1 cellular context compared by ENCODE assay signal in genomic region chr6:43262000-43262779, GRCh38.
TF ChIP-seq lines count a peak whose summit lies in the region.

No MANE protein-coding gene starts in this region.

TF ChIP-seq in HepG2, 621 proteins besides CTCF, POLR2A, EP300 and RAD21 (continued from another document):
- TF ChIP-seq RERE (CRISPR knock-in tag; IDR thresholded peaks at IDR 0.05; ENCODE audit: low read depth) (no peak), NR3C1 (CRISPR knock-in tag; IDR thresholded peaks at IDR 0.05) (no peak), ZBTB44 (CRISPR knock-in tag; IDR thresholded peaks at IDR 0.05) (no peak), CERS6 (CRISPR knock-in tag; IDR thresholded peaks at IDR 0.05) (no peak), MTERF4 (CRISPR knock-in tag; IDR thresholded peaks at IDR 0.05) (no peak), SP4 (CRISPR knock-in tag; IDR thresholded peaks at IDR 0.05) (no peak), REST (IDR thresholded peaks at IDR 0.05; ENCODE audit: borderline replicate concordance in 1 of 2, low read depth in 1 of 2, low read length in 2 of 2) (no peak), EHMT2 (IDR thresholded peaks at IDR 0.05; ENCODE audit: borderline replicate concordance, low read depth, low read length) (no peak), TMF1 (CRISPR knock-in tag; IDR thresholded peaks at IDR 0.05; ENCODE audit: low read depth) (no peak), BHLHE40 (IDR thresholded peaks at IDR 0.05; ENCODE audit: low read length) (no peak), FOXA3 (CRISPR knock-in tag; IDR thresholded peaks at IDR 0.05) (peak; percentile 58; the same call in 1 of the 2 replicates), GLMP (CRISPR knock-in tag; IDR thresholded peaks at IDR 0.05; ENCODE audit: borderline replicate concordance) (no peak), ZNF333 (CRISPR knock-in tag; IDR thresholded peaks at IDR 0.05; ENCODE audit: borderline replicate concordance) (no peak), AHDC1 (CRISPR knock-in tag; IDR thresholded peaks at IDR 0.05; ENCODE audit: borderline replicate concordance) (peak; percentile 63; the same call in 1 of the 2 replicates), ZNF513 (CRISPR knock-in tag; conservative IDR thresholded peaks at IDR 0.05) (0 out of 2 replicates have a peak, but pooled peaks have one; percentile 43), NFIC (IDR thresholded peaks at IDR 0.05; ENCODE audit: low read length) (no peak), JUN (CRISPR knock-in tag; IDR thresholded peaks at IDR 0.05) (no peak), WIZ (CRISPR knock-in tag; IDR thresholded peaks at IDR 0.05) (no peak), ZBTB14 (CRISPR knock-in tag; IDR thresholded peaks at IDR 0.05) (no peak), ZNF597 (CRISPR knock-in tag; IDR thresholded peaks at IDR 0.05) (no peak), CHD2 (IDR thresholded peaks at IDR 0.05; ENCODE audit: low read depth, low read length) (no peak)
